Comparison of ENCODE assay signal across 18 cellular contexts in the genomic region with DNA sequence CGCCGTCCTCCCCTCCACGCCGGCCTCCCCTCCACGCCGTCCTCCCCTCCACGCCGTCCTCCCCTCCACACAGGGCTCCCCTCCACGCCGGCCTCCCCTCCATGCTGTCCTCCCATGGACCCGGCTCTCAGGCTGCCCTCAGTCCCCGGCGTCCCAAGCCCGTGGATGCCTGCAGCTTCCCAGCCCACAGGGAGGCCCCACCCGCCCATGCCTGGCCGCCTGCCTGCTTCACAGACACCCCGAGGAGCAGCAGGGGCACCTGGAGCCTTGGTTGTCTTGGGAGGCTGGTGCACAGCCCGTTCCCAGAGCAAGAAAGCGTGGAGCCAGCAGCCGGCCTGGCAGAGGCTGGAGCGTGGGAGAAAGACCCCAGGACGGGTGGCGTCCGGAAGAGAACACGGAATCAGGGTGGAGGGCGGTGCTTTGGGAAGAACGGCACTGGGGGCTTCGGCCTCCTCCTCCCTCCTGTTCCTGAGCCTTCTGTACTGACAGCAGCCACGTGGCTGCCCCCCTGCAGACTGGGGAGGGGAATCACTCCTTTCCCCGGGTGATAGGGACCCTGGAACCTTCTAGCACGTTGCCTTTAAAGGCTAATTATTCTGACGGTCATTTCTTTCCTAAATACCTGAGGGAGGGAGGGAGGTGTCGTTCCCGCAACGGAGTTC. TPM values are rescaled to one million over a fixed set of nuclear protein-coding genes. Genes with fewer than 3 reads are reported as not detected.
"Had no signal": no experiment of that assay in that cellular context is flagged by ENCODE, and none has a peak within 500 bp of the region (broad histone marks: within the 10 kb centered on the region; RNA-seq: fewer than 3 reads in every experiment).

No MANE protein-coding gene starts in this region.

- H3K4me2 ChIP-seq: smooth muscle cell had no signal

- H3K4me3 Mint-ChIP-seq: activated naive CD4-positive, alpha-beta T cell treated with anti-CD3 and anti-CD28 coated beads, Interleukin-2, amount 10 ng/mL, durations not matched to agents 7 days and 5 days; activated T-cell treated with anti-CD3 and anti-CD28 coated beads, Interleukin-2, amount 50 U/mL, for 24 hours; stimulated activated effector memory CD8-positive, alpha-beta T cell treated with anti-CD3 and anti-CD28 coated beads, Interleukin-12 subunit alpha, Interleukin-12 subunit beta, amount 100 ng/mL, for 72 hours; T-helper 1 cell treated with Interleukin-12 subunit alpha and Interleukin-12 subunit beta and Interleukin-4 antibody, amounts not matched to agents 30 μg/mL and 1 μg/mL, for 36 hours had no signal

- H3K36me3 Mint-ChIP-seq: activated naive CD4-positive, alpha-beta T cell treated with anti-CD3 and anti-CD28 coated beads, Interleukin-2, amount 10 ng/mL, durations not matched to agents 7 days and 5 days; stimulated activated effector memory CD8-positive, alpha-beta T cell treated with anti-CD3 and anti-CD28 coated beads, Interleukin-12 subunit alpha, Interleukin-12 subunit beta, amount 100 ng/mL, for 72 hours had no signal

- H3K36me3 ChIP-seq: ascending aorta, gastroesophageal sphincter, heart left ventricle, left lung had no signal

- H3K4me1 ChIP-seq: ascending aorta, gastroesophageal sphincter, heart left ventricle, left lung, psoas muscle had no signal

- H3K27ac ChIP-seq: ascending aorta, gastroesophageal sphincter, heart left ventricle, left lung, psoas muscle had no signal

- H3K4me1 Mint-ChIP-seq: activated naive CD4-positive, alpha-beta T cell treated with anti-CD3 and anti-CD28 coated beads, Interleukin-2, amount 10 ng/mL, durations not matched to agents 7 days and 5 days; stimulated activated effector memory CD8-positive, alpha-beta T cell treated with anti-CD3 and anti-CD28 coated beads, Interleukin-12 subunit alpha, Interleukin-12 subunit beta, amount 100 ng/mL, for 72 hours had no signal

- DNase-seq: activated CD4-positive, alpha-beta T cell treated with anti-CD3 and anti-CD28 coated beads for 1 hour; activated CD4-positive, alpha-beta T cell treated with anti-CD3 and anti-CD28 coated beads, Interleukin-2, amount 50 U/mL, for 48 hours; activated naive CD4-positive, alpha-beta T cell treated with anti-CD3 and anti-CD28 coated beads, Interleukin-2, amount 10 ng/mL, durations not matched to agents 7 days and 5 days; activated T-cell treated with anti-CD3 and anti-CD28 coated beads, Interleukin-2, amount 50 U/mL, for 24 hours; cortex of kidney; right cardiac atrium; stimulated activated CD4-positive, alpha-beta T cell treated with anti-CD3 and anti-CD28 coated beads, Interleukin-4, amount 100 ng/mL, for 24 hours had no signal

- H3K4me3 ChIP-seq: ascending aorta, gastroesophageal sphincter, heart left ventricle, left lung, psoas muscle, smooth muscle cell had no signal

- H3K27me3 ChIP-seq: ascending aorta had no signal

- H3K27ac Mint-ChIP-seq: activated naive CD4-positive, alpha-beta T cell treated with anti-CD3 and anti-CD28 coated beads, Interleukin-2, amount 10 ng/mL, durations not matched to agents 7 days and 5 days; activated T-cell treated with anti-CD3 and anti-CD28 coated beads, Interleukin-2, amount 50 U/mL, for 24 hours; activated T-helper 2 cell treated with anti-CD3 and anti-CD28 coated beads, Interferon-gamma antibody, Interleukin-2, Interleukin-4, amounts not matched to agents 10 μg/mL and 5 μg/mL and 100 μg/mL, durations not matched to agents 14 hours and 24 hours and 36 hours; stimulated activated effector memory CD8-positive, alpha-beta T cell treated with anti-CD3 and anti-CD28 coated beads, Interleukin-12 subunit alpha, Interleukin-12 subunit beta, amount 100 ng/mL, for 72 hours; T-helper 1 cell treated with Interleukin-12 subunit alpha and Interleukin-12 subunit beta and Interleukin-4 antibody, amounts not matched to agents 30 μg/mL and 1 μg/mL, for 36 hours had no signal

- ATAC-seq: gastroesophageal sphincter; heart left ventricle; left lung; psoas muscle; right cardiac atrium; stimulated activated effector memory CD8-positive, alpha-beta T cell treated with anti-CD3 and anti-CD28 coated beads, Interleukin-12 subunit alpha, Interleukin-12 subunit beta, amount 100 ng/mL, for 72 hours had no signal

RNA-seq across cellular contexts. Expression of a gene that starts 26.2 kb away (rescaled TPM):
- total RNA-seq: activated T-helper 2 cell treated with anti-CD3 and anti-CD28 coated beads, Interferon-gamma antibody, Interleukin-2, Interleukin-4, amounts not matched to agents 10 μg/mL and 5 μg/mL and 100 μg/mL, durations not matched to agents 14 hours and 24 hours and 36 hours; ascending aorta; kidney epithelial cell; smooth muscle cell had no signal
- polyA plus RNA-seq: neural cell, right cardiac atrium had no signal
